Comparison of ENCODE assay signal across 10 cellular contexts in the genomic region with DNA sequence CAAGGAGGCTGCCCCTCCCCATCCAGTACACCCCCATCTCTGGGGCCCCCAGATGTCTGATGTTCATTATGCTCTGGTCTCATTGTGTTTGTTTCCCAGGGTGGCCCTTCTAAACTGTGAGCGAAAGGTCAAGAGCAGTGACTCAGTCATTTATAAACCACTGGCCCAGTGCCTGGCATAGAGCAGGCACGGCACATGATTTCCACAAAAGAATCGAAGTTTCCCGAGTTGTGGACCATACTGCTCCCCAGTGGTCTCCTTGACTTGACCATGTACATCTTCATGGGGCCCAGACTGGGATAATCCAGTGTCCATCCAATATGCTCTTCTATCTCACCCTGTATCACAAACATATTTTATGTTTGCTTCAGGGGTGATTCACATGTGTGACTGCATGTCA.
DNase-seq lines count a peak whose midpoint lies in the region; ATAC-seq and TF ChIP-seq lines count a peak whose summit lies in the region.
"Had no signal": no experiment of that assay in that cellular context is flagged by ENCODE, and none has a peak within 500 bp of the region (broad histone marks: within the 10 kb centered on the region; RNA-seq: fewer than 3 reads in every experiment).

No MANE protein-coding gene starts in this region.

- no peak overlapping the region for H3K4me3 Mint-ChIP-seq in Calu3 (ENCODE audit: low read depth, unreplicated experiment)
- no peak overlapping the region for H3K4me3 Mint-ChIP-seq in nephron progenitor cell
- H3K4me3 Mint-ChIP-seq: effector memory CD8-positive, alpha-beta T cell had no signal

- H3K36me3 ChIP-seq in right lobe of liver, result no peaks in the 10 kb centered on the region
- H3K36me3 ChIP-seq: sigmoid colon had no signal

- 53% methylated on average over 4 of the region's 4 CpGs for WGBS in right lobe of liver (ENCODE audit: insufficient coverage, low coverage, low lambda C conversion rate, missing lambda C conversion rate)

- H3K4me1 ChIP-seq in right lobe of liver, result peaks cover 0 to 6% (median 0%) of the 10 kb centered on the region in 4 donors

- intact Hi-C loops in Calu3 (cut with micrococcal nuclease; ENCODE audit: unreplicated experiment), result loop anchor here (1.0 to 10.0 kb wide), 2 partner anchors 226 to 497 kb away; no protein-coding TSS in a partner anchor
- intact Hi-C loops in right lobe of liver (cut with DNase I), result no loop called here

- peak; percentile 86 to 92 (median 88) for ATAC-seq in right lobe of liver
- ATAC-seq: effector memory CD8-positive, alpha-beta T cell had no signal

- peak; percentile 11 for TF ChIP-seq CTCF in Calu3 (IDR thresholded peaks at IDR 0.05; ENCODE audit: unreplicated experiment)
- TF ChIP-seq CTCF in right lobe of liver (IDR thresholded peaks at IDR 0.05), result peak; percentile 32 to 52 (median 36)
- no peak for TF ChIP-seq CTCF in nephron progenitor cell (IDR thresholded peaks at IDR 0.05)

- H3K27me3 ChIP-seq in right lobe of liver, result no peaks in the 10 kb centered on the region
- H3K27me3 ChIP-seq: sigmoid colon had no signal

- H3K9me3 Mint-ChIP-seq in Calu3 (ENCODE audit: low read depth, unreplicated experiment), result peaks cover 3% of the 10 kb centered on the region
- peaks cover 20% of the 10 kb centered on the region for H3K9me3 Mint-ChIP-seq in nephron progenitor cell
- H3K9me3 Mint-ChIP-seq: effector memory CD8-positive, alpha-beta T cell had no signal

- peak; percentile 48 for DNase-seq in Calu3
- peak; percentile 30 for DNase-seq in LoVo (ENCODE audit: low spot score)
- peak; percentile 38 for DNase-seq in brain pericyte (ENCODE audit: low read depth, low spot score)
- peak; percentile 49 to 77 (median 62) for DNase-seq in right lobe of liver
- DNase-seq in OCI-M1 (lab: John Stamatoyannopoulos, UW), result no peak
- DNase-seq in SHP77 (lab: John Stamatoyannopoulos, UW), result no peak
- DNase-seq in putamen (ENCODE audit: low spot score), result no peak
- no peak for DNase-seq in nephron progenitor cell
- DNase-seq: effector memory CD8-positive, alpha-beta T cell; sigmoid colon had no signal

- H3K4me1 Mint-ChIP-seq in Calu3 (ENCODE audit: low read depth, unreplicated experiment) (peaks cover 52% of the 10 kb centered on the region), nephron progenitor cell (peaks cover 6% of the 10 kb centered on the region)

- CTCF ChIA-PET in Calu3 (lab: Charles Lee), result interaction anchor here (1.4 kb wide), 1 partner anchor 95 kb away, joined by 3 read pairs; no protein-coding TSS in a partner anchor

- no peaks in the 10 kb centered on the region for H3K9me3 ChIP-seq in right lobe of liver
- H3K9me3 ChIP-seq: sigmoid colon had no signal

- H3K27ac Mint-ChIP-seq in Calu3 (ENCODE audit: unreplicated experiment) (peak overlapping the region; percentile 40), nephron progenitor cell (no peak overlapping the region)

- H3K4me3 ChIP-seq in right lobe of liver, result no peak overlapping the region
- H3K4me3 ChIP-seq: sigmoid colon had no signal

- peak overlapping the region in 2 of 3 donors; percentile 28 to 61 for H3K27ac ChIP-seq in right lobe of liver
- H3K27ac ChIP-seq: sigmoid colon had no signal

- no peaks in the 10 kb centered on the region for H3K27me3 Mint-ChIP-seq in Calu3 (ENCODE audit: unreplicated experiment)
- H3K27me3 Mint-ChIP-seq in nephron progenitor cell (ENCODE audit: low read depth, poor library complexity), result peaks cover 6% of the 10 kb centered on the region

- H3K36me3 Mint-ChIP-seq in Calu3 (ENCODE audit: insufficient read depth, unreplicated experiment) (peaks cover 4% of the 10 kb centered on the region), nephron progenitor cell (ENCODE audit: low read depth) (peaks cover 5% of the 10 kb centered on the region)

- no peak for TF ChIP-seq POLR2A in right lobe of liver (IDR thresholded peaks at IDR 0.05)

- BruUV-seq in Calu3 (replicated peaks; lab: Mats Ljungman, UMichigan), result no TSS peak

Comparison
In these comparisons a context has a peak if more than half of its experiments do, and no peak if none do; other contexts are left out.
1. DNase-seq: peak in Calu3 (single experiment), LoVo (single experiment), brain pericyte (single experiment) and right lobe of liver (3 of 3); none in OCI-M1 (single experiment), SHP77 (0 of 2), putamen (single experiment) and nephron progenitor cell (single experiment).